In the genomic region with DNA sequence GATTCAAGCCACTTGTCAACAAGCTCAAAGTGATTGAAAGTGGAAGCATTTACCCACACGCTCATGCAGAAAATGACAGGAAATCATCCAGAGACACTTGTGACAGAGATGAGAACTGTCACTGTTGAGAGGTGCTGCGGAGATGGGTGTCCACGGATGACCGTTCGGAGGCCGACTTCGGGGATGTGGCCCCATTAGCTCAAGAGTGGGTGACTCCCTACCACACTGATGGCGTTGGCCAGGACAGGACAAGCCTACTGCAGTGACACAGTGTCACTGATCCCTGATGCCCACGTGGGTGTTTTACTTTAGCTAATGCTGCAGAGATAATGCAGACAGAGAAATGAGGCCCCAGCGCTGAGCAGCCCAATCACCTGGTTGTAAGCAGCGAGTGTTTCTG, we compare ENCODE assay signal across 16 cellular contexts.
DNase-seq lines count a peak whose midpoint lies in the region; ATAC-seq and TF ChIP-seq lines count a peak whose summit lies in the region.
"Had no signal": no experiment of that assay in that cellular context is flagged by ENCODE, and none has a peak within 500 bp of the region (broad histone marks: within the 10 kb centered on the region; RNA-seq: fewer than 3 reads in every experiment).

No MANE protein-coding gene starts in this region.

- peak overlapping the region; percentile 79 for H3K27ac Mint-ChIP-seq in activated CD4-positive, alpha-beta memory T cell treated with anti-CD3 and anti-CD28 coated beads for 36 hours
- H3K27ac Mint-ChIP-seq in neural progenitor cell = no peak overlapping the region
- H3K27ac Mint-ChIP-seq: GM23338 had no signal

- no peaks in the 10 kb centered on the region for H3K79me2 ChIP-seq in neural progenitor cell (ENCODE audit: low read depth)

- peak; percentile 15 for DNase-seq in NCI-H2227 (lab: John Stamatoyannopoulos, UW; ENCODE audit: unreplicated experiment)
- DNase-seq in NCI-H2227 treated with DMSO at 0.1 percent for 48 hours (lab: John Stamatoyannopoulos, UW) = no peak
- peak; percentile 50 for DNase-seq in GM10248 (ENCODE audit: extremely low spot score)
- DNase-seq in activated CD4-positive, alpha-beta memory T cell treated with anti-CD3 and anti-CD28 coated beads for 36 hours = peak; percentile 63
- DNase-seq in left cardiac atrium = peak; percentile 80
- DNase-seq in germinal center (ENCODE audit: low spot score) = no peak
- no peak for DNase-seq in neural progenitor cell (ENCODE audit: low spot score)
- DNase-seq: C1 segment of cervical spinal cord, DND-41, NCI-H1930, NCI-H748 treated with DMSO at 0.1 percent for 48 hours, thyroid gland had no signal

- no peak overlapping the region for H3K9ac ChIP-seq in neural progenitor cell

- H3K27me3 ChIP-seq in neural progenitor cell = no peaks in the 10 kb centered on the region
- H3K27me3 ChIP-seq: thyroid gland had no signal

- H3K9me3 Mint-ChIP-seq in activated CD4-positive, alpha-beta memory T cell treated with anti-CD3 and anti-CD28 coated beads for 36 hours = no peaks in the 10 kb centered on the region
- H3K9me3 Mint-ChIP-seq in neural progenitor cell = peaks cover 4% of the 10 kb centered on the region

- H3K27ac ChIP-seq in neural progenitor cell = no peak overlapping the region
- H3K27ac ChIP-seq: 22Rv1, thyroid gland had no signal

- no peaks in the 10 kb centered on the region for H3K27me3 Mint-ChIP-seq in activated CD4-positive, alpha-beta memory T cell treated with anti-CD3 and anti-CD28 coated beads for 36 hours
- peaks cover 9% of the 10 kb centered on the region for H3K27me3 Mint-ChIP-seq in neural progenitor cell (ENCODE audit: insufficient read depth, low read depth)

- POLR2A ChIA-PET in GM10248 (lab: Yijun Ruan, JAX) = no interaction called here
- POLR2A ChIA-PET in activated CD4-positive, alpha-beta memory T cell treated with anti-CD3 and anti-CD28 coated beads for 36 hours (lab: Charles Lee) = interaction anchor here (1.2 to 3.0 kb wide), 7 partner anchors 9 to 157 kb away, joined by 4 to 14 read pairs (median 7); partner anchors contain the start of genes ADAM17 and YWHAQ

- H3K36me3 ChIP-seq in neural progenitor cell = no peaks in the 10 kb centered on the region
- H3K36me3 ChIP-seq: thyroid gland had no signal

- CTCF ChIA-PET in GM10248 (lab: Yijun Ruan, JAX) = interaction anchor here (1.0 to 3.0 kb wide), 4 partner anchors 12 to 24 kb away, joined by 3 to 7 read pairs (median 4); no protein-coding TSS in a partner anchor
- CTCF ChIA-PET in activated CD4-positive, alpha-beta memory T cell treated with anti-CD3 and anti-CD28 coated beads for 36 hours (lab: Charles Lee) = interaction anchor here (0.7 to 4.1 kb wide), 7 partner anchors 9 to 117 kb away, joined by 3 to 19 read pairs (median 3); no protein-coding TSS in a partner anchor

- TF ChIP-seq CTCF in GM10248 (IDR thresholded peaks at IDR 0.05; ENCODE audit: control extremely low read depth, extremely low read depth, low read depth, missing control alignments) (no peak), neural progenitor cell (IDR thresholded peaks at IDR 0.05) (no peak)

- peaks cover 62% of the 10 kb centered on the region for H3K4me1 Mint-ChIP-seq in activated CD4-positive, alpha-beta memory T cell treated with anti-CD3 and anti-CD28 coated beads for 36 hours (ENCODE audit: low read depth)
- H3K4me1 Mint-ChIP-seq in neural progenitor cell = peaks cover 32% of the 10 kb centered on the region
- H3K4me1 Mint-ChIP-seq: GM23338 had no signal

- H3K9me3 ChIP-seq in neural progenitor cell (ENCODE audit: low read depth) = no peaks in the 10 kb centered on the region
- H3K9me3 ChIP-seq: thyroid gland had no signal

- H3K4me3 ChIP-seq in neural progenitor cell = no peak overlapping the region
- H3K4me3 ChIP-seq: GM23338, thyroid gland had no signal

- H3K4me1 ChIP-seq in neural progenitor cell = no peaks in the 10 kb centered on the region

- intact Hi-C loops in activated CD4-positive, alpha-beta memory T cell treated with anti-CD3 and anti-CD28 coated beads for 36 hours (cut with micrococcal nuclease) = no loop called here
- intact Hi-C loops in left cardiac atrium (cut with DNase I) = loop anchor here in 1 of 2 donors (5.0 kb wide), 1 partner anchor 80 kb away; the partner anchor contains the start of gene YWHAQ

- no peaks in the 10 kb centered on the region for H4K20me1 ChIP-seq in neural progenitor cell (ENCODE audit: low read depth)

- no peaks in the 10 kb centered on the region for H3K36me3 Mint-ChIP-seq in activated CD4-positive, alpha-beta memory T cell treated with anti-CD3 and anti-CD28 coated beads for 36 hours
- H3K36me3 Mint-ChIP-seq in neural progenitor cell = no peaks in the 10 kb centered on the region

- H3K4me3 Mint-ChIP-seq in activated CD4-positive, alpha-beta memory T cell treated with anti-CD3 and anti-CD28 coated beads for 36 hours = peak overlapping the region; percentile 59
- H3K4me3 Mint-ChIP-seq in neural progenitor cell = no peak overlapping the region
- H3K4me3 Mint-ChIP-seq: GM23338 had no signal

- no peak overlapping the region for H2AFZ ChIP-seq in neural progenitor cell (replicated peaks)
- H2AFZ ChIP-seq: GM23338 had no signal

- H3F3A ChIP-seq in neural progenitor cell (ENCODE audit: low read depth) = no peaks in the 10 kb centered on the region

- ATAC-seq in left cardiac atrium = peak; percentile 92
- no peak for ATAC-seq in GM19023 (IDR thresholded peaks at IDR 0.05; ENCODE audit: unreplicated experiment)
- ATAC-seq: esophagus mucosa, GM23338 had no signal

- H3K4me2 ChIP-seq in neural progenitor cell = no peak overlapping the region
- H3K4me2 ChIP-seq: GM23338 had no signal

Comparison
In these comparisons a context has a peak if more than half of its experiments do, and no peak if none do; other contexts are left out.
1. DNase-seq: peak in NCI-H2227 (single experiment), GM10248 (single experiment), activated CD4-positive, alpha-beta memory T cell treated with anti-CD3 and anti-CD28 coated beads for 36 hours (single experiment) and left cardiac atrium (single experiment); none in NCI-H2227 treated with DMSO at 0.1 percent for 48 hours (single experiment), germinal center (single experiment) and neural progenitor cell (single experiment).